8 cellular contexts compared by ENCODE assay signal in the genomic region with DNA sequence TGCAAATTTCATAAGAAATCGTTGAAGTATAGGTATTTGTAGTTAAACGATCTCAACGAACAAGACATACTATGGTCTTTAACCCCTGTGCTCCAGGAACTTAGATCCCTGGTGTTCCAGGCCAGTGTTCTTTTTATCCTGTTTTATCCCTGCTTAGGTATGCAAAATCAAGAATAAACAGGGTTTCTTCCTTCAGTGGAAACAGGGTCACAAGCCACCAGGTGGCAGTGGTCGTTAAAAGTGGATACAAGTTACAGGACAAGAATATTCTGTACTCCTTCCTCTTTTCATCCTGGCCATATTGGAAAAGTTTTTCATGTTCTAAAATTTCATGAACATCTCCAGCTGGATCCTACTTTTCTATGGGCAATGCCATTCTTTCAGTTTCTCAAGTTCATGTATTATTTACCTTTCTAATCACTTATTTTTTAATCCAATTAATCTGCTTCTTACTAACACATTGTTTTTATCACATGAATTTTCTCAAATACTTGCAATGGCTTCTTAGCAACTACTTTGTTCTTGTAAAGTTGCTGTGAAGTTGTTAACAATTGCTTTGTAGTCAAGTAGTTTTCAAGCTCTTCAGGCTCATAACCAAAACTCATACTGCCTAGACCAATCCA. TPM values are rescaled to one million over a fixed set of nuclear protein-coding genes. Genes with fewer than 3 reads are reported as not detected.
DNase-seq lines count a peak whose midpoint lies in the region; ATAC-seq and TF ChIP-seq lines count a peak whose summit lies in the region.

No MANE protein-coding gene starts in this region.

- TF ChIP-seq CTCF in A673 (conservative IDR thresholded peaks at IDR 0.05; ENCODE audit: low read depth, low read length) (peak; percentile 69), GM12874 (IDR thresholded peaks at IDR 0.05; ENCODE audit: insufficient read depth, low read depth, low read length) (peak; percentile 35; the same call in 1 of the 2 replicates), breast epithelium (IDR thresholded peaks at IDR 0.05) (peak; percentile 14 to 75 (median 58))

- no peak overlapping the region for H3K27ac ChIP-seq in A673 (ENCODE audit: low read depth, low read length, poor library complexity, severe bottlenecking)
- no peak overlapping the region for H3K27ac ChIP-seq in SJCRH30
- no peak overlapping the region for H3K27ac ChIP-seq in breast epithelium

- no peak for TF ChIP-seq POLR2A in breast epithelium (IDR thresholded peaks at IDR 0.05)

- no peaks in the 10 kb centered on the region for H3K36me3 ChIP-seq in A673 (ENCODE audit: insufficient read depth, low read length, poor library complexity, severe bottlenecking)
- no peaks in the 10 kb centered on the region for H3K36me3 ChIP-seq in SJCRH30
- H3K36me3 ChIP-seq in breast epithelium, result no peaks in the 10 kb centered on the region

- H3K27me3 ChIP-seq in A673 (replicated peaks; ENCODE audit: insufficient read depth, low read depth, low read length, poor library complexity), result no peaks in the 10 kb centered on the region
- H3K27me3 ChIP-seq in SJCRH30, result no peaks in the 10 kb centered on the region
- H3K27me3 ChIP-seq in breast epithelium, result no peaks in the 10 kb centered on the region

- CTCF ChIA-PET in A673 (lab: Charles Lee), result no interaction called here

- DNase-seq in A673 (ENCODE audit: low spot score) (peak; percentile 65), LHCN-M2 (ENCODE audit: low read depth) (peak; percentile 75), SJCRH30 (peak; percentile 59 to 65), breast epithelium (ENCODE audit: low spot score in 2 of 2) (peak; percentile 40 to 66), kidney tubule cell (ENCODE audit: low spot score) (peak; percentile 70)
- DNase-seq in stimulated activated CD4-positive, alpha-beta T cell treated with anti-CD3 and anti-CD28 coated beads, TNF-alpha, amount 100 ng/mL, for 24 hours (ENCODE audit: low read depth in 3 of 3), result peak in 2 of 3 experiments; percentile 0 to 14

- POLR2A ChIA-PET in A673 (lab: Charles Lee; ENCODE audit: low non-redundant PET), result no interaction called here

- H3K4me3 ChIP-seq in A673 (ENCODE audit: low read depth, low read length, poor library complexity, severe bottlenecking) (no peak overlapping the region), SJCRH30 (no peak overlapping the region), breast epithelium (no peak overlapping the region)

- no peak for ATAC-seq in HG03175 (IDR thresholded peaks at IDR 0.05; ENCODE audit: unreplicated experiment)

- intact Hi-C loops in A673 (cut with micrococcal nuclease; ENCODE audit: unreplicated experiment), result loop anchor here (1.0 to 10.0 kb wide), 3 partner anchors 142 to 837 kb away; a partner anchor contains a TSS
- intact Hi-C loops in breast epithelium (cut with DNase I; ENCODE audit: low total_unique reads), result no loop called here

- no peaks in the 10 kb centered on the region for H3K9me3 ChIP-seq in A673 (ENCODE audit: low read depth, low read length, poor library complexity, severe bottlenecking)
- H3K9me3 ChIP-seq in SJCRH30 (replicated peaks), result no peaks in the 10 kb centered on the region
- no peaks in the 10 kb centered on the region for H3K9me3 ChIP-seq in breast epithelium

- no TSS peak for BruUV-seq in A673 (replicated peaks; lab: Mats Ljungman, UMichigan)

- H3K4me1 ChIP-seq in A673 (ENCODE audit: insufficient read depth, low read length, poor library complexity, severe bottlenecking), result no peaks in the 10 kb centered on the region
- no peaks in the 10 kb centered on the region for H3K4me1 ChIP-seq in SJCRH30
- H3K4me1 ChIP-seq in breast epithelium, result no peaks in the 10 kb centered on the region

RNA-seq across cellular contexts. Expression of a gene that starts 16.4 kb away (rescaled TPM):
- total RNA-seq in A673 (2021) (0.35 and 0.82 TPM in 2 replicates), LHCN-M2 (2014; rRNA removed) (45.6 and 55.7 TPM in 2 replicates), breast epithelium (100 to 1,000 TPM in 2 of 3 donors, 10 to 100 TPM in 1; 94.7 to 174 (median 105) TPM)
- polyA plus RNA-seq in LHCN-M2 (2012), result 28.6 TPM
- 0.04 TPM in 1 of 2 replicates, not detected in the other for total RNA-seq in SJCRH30 (2014; rRNA removed; shearing (Covaris generic))

Comparison
In these comparisons a context has a peak if more than half of its experiments do, and no peak if none do; other contexts are left out.
1. DNase-seq: peak in every context shown above with its lines; median percentile 75 in LHCN-M2; 70 in kidney tubule cell; 65 in A673; 62 in SJCRH30; 53 in breast epithelium; 7 in stimulated activated CD4-positive, alpha-beta T cell treated with anti-CD3 and anti-CD28 coated beads, TNF-alpha, amount 100 ng/mL, for 24 hours.
2. RNA of a gene that starts 16.4 kb away (total RNA-seq): 94.7 to 174 TPM in breast epithelium and 45.6 to 55.7 TPM in LHCN-M2; 0.35 to 0.82 TPM in A673 and 0.04 TPM in SJCRH30; every median in the first group is over 10 times any median in the second.
3. Peak in every context shown above with its lines, with median percentiles within 50 percentile points of each other: CTCF ChIP-seq.